9 cellular contexts compared by ENCODE assay signal in the genomic region with DNA sequence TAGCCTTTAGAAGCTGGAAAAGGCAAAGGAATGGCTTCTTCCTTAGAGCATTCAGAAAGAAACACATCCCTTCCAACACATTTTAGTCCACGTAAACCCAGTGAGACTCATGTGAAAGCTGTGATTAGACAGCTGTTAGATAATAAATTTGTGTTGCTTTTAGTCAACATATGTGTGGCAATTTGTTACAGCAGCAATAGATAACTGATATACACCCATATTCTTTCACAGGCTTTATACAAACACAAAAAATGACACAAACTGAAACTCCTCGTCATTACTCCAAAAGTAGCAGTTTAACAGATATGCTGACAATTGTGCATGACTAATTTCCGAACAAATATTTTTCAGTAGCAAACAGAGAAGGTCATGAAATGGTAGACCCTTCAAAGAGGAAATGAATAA.
A peak's percentile ranks its signal among the peaks of the same experiment; 100 is the strongest.
DNase-seq lines count a peak whose midpoint lies in the region; ATAC-seq and TF ChIP-seq lines count a peak whose summit lies in the region.
"Had no signal": no experiment of that assay in that cellular context is flagged by ENCODE, and none has a peak within 500 bp of the region (broad histone marks: within the 10 kb centered on the region; RNA-seq: fewer than 3 reads in every experiment).

No MANE protein-coding gene starts in this region.

- no peak overlapping the region for H3K4me3 ChIP-seq in foreskin fibroblast (ENCODE audit: low read depth in 1 of 2, low read length in 2 of 2)

- H3K4me1 ChIP-seq in foreskin keratinocyte = peaks cover 36% of the 10 kb centered on the region

- DNase-seq in foreskin keratinocyte (no peak), islet precursor cell (no peak), RWPE1 (ENCODE audit: low spot score) (no peak), foreskin fibroblast (no peak), DMS153 (lab: John Stamatoyannopoulos, UW) (no peak)
- DNase-seq: cerebellar nuclear complex had no signal

- no peak for TF ChIP-seq CTCF in foreskin keratinocyte (conservative IDR thresholded peaks at IDR 0.05)
- no peak for TF ChIP-seq CTCF in RWPE1 (conservative IDR thresholded peaks at IDR 0.05; ENCODE audit: low read depth)
- TF ChIP-seq CTCF in foreskin fibroblast (IDR thresholded peaks at IDR 0.05; ENCODE audit: low read depth, low read length) = no peak

- POLR2A ChIA-PET in RWPE1 (lab: Yijun Ruan, JAX; ENCODE audit: low non-redundant PET) = no interaction called here

- peak overlapping the region; percentile 6 for H3K27ac ChIP-seq in foreskin keratinocyte
- H3K27ac ChIP-seq in RWPE1 = no peak overlapping the region

- CTCF ChIA-PET in RWPE1 (lab: Yijun Ruan, JAX) = no interaction called here

- H3K27me3 ChIP-seq in foreskin keratinocyte = no peaks in the 10 kb centered on the region

- ATAC-seq in GM18861 (IDR thresholded peaks at IDR 0.05; ENCODE audit: unreplicated experiment) = peak; percentile 92
- ATAC-seq in GM21619 (IDR thresholded peaks at IDR 0.05; ENCODE audit: unreplicated experiment) = peak; percentile 84
- ATAC-seq in HG03565 (IDR thresholded peaks at IDR 0.05; ENCODE audit: unreplicated experiment) = peak; percentile 95
- no peak for ATAC-seq in foreskin keratinocyte
